ENCODE assay signal across 17 cellular contexts in the genomic region with DNA sequence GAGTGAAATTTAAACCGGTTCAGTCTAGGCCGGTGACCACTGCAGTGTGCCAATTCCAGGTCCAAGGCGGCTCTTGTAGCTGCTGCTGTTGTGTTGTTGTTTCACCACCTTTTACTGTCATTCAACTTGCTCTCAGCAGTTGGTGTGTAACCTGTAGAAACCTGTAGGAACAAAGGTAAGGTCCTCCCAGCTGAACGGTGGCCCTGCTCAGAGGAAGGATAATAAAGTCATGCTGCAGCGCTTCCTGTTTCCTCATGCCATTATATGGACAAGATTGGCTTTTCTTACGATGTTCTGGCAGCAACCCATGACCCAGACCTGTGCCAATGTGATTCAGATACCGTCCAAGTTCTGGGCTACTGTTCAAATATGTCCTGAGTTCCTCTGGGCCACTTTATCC. TPM values are rescaled to one million over a fixed set of nuclear protein-coding genes. Genes with fewer than 3 reads are reported as not detected.
"Had no signal": no experiment of that assay in that cellular context is flagged by ENCODE, and none has a peak within 500 bp of the region (broad histone marks: within the 10 kb centered on the region; RNA-seq: fewer than 3 reads in every experiment).

No MANE protein-coding gene starts in this region.

- H3K4me1 ChIP-seq: prostate gland, right lobe of liver, testis had no signal

- H3K27ac ChIP-seq: prostate gland, right lobe of liver, testis had no signal

- H3K4me2 ChIP-seq: smooth muscle cell had no signal

- H3K27me3 ChIP-seq: right lobe of liver, testis had no signal

- DNase-seq: activated CD4-positive, alpha-beta memory T cell treated with anti-CD3 and anti-CD28 coated beads, Interleukin-2, amount 10 ng/mL, durations not matched to agents 7 days and 5 days; activated CD4-positive, alpha-beta T cell treated with anti-CD3 and anti-CD28 coated beads for 4 hours; activated naive CD4-positive, alpha-beta T cell treated with anti-CD3 and anti-CD28 coated beads, Interleukin-2, amount 10 ng/mL, durations not matched to agents 7 days and 5 days; activated T-cell treated with anti-CD3 and anti-CD28 coated beads, Interleukin-2, amount 50 U/mL, for 24 hours; cerebellar nuclear complex; foreskin melanocyte; head of caudate nucleus; immature natural killer cell; left cardiac atrium; natural killer cell; nucleus accumbens; right lobe of liver; testis had no signal

- H3K9me3 ChIP-seq: prostate gland, right lobe of liver, testis had no signal

- H3K36me3 ChIP-seq: prostate gland, right lobe of liver had no signal

- H3K4me3 ChIP-seq: prostate gland, right lobe of liver, smooth muscle cell, testis had no signal

- ATAC-seq: left cardiac atrium, natural killer cell, right lobe of liver, WTC11 had no signal

RNA-seq across cellular contexts. Expression of a gene that starts 13.4 kb away (rescaled TPM):
- total RNA-seq: activated CD4-positive, alpha-beta memory T cell treated with anti-CD3 and anti-CD28 coated beads, Interleukin-2, amount 10 ng/mL, durations not matched to agents 7 days and 5 days; lung microvascular endothelial cell; natural killer cell; right lobe of liver; smooth muscle cell had no signal
- polyA plus RNA-seq: immature natural killer cell, smooth muscle cell had no signal
